ENCODE assay signal across 20 cellular contexts in genomic region chr3:180142041-180142440, GRCh38.
"Had no signal": no experiment of that assay in that cellular context is flagged by ENCODE, and none has a peak within 500 bp of the region (broad histone marks: within the 10 kb centered on the region; RNA-seq: fewer than 3 reads in every experiment).

No MANE protein-coding gene starts in this region.

- H3K27ac ChIP-seq: neutrophil, parathyroid adenoma, tibial artery, uterus, VCaP had no signal

- ATAC-seq: activated naive CD8-positive, alpha-beta T cell treated with anti-CD3 and anti-CD28 coated beads, Interleukin-2, amount 50 U/mL, for 24 hours; activated T-helper 17 cell treated with anti-CD3 and anti-CD28 coated beads, Interleukin-2, amount 50 U/mL, for 72 hours; left ventricle myocardium superior; naive thymus-derived CD8-positive, alpha-beta T cell; stimulated activated memory B cell treated with anti-CD40 and anti-IgM and Interleukin-4, amounts not matched to agents 10 μg/mL and 1 μg/mL and 100 μg/mL, for 72 hours had no signal

- H2AFZ ChIP-seq: parathyroid adenoma had no signal

- H3K9ac ChIP-seq: parathyroid adenoma had no signal

- H3K79me2 ChIP-seq: parathyroid adenoma had no signal

- H3K27me3 ChIP-seq: neutrophil, tibial artery, uterus had no signal

- H3K9me3 ChIP-seq: neutrophil, uterus had no signal

- H3K4me1 ChIP-seq: parathyroid adenoma, tibial artery, uterus had no signal

- H3K36me3 ChIP-seq: neutrophil, tibial artery, uterus had no signal

- DNase-seq: activated CD4-positive, alpha-beta T cell treated with anti-CD3 and anti-CD28 coated beads for 1 hour; activated CD4-positive, alpha-beta T cell treated with anti-CD3 and anti-CD28 coated beads, Interleukin-2, amount 50 U/mL, for 4 hours; activated naive CD4-positive, alpha-beta T cell treated with Interleukin-2 at 50 U/mL for 16 hours; activated naive CD8-positive, alpha-beta T cell treated with anti-CD3 and anti-CD28 coated beads, Interleukin-2, amount 50 U/mL, for 24 hours; aorta; effector memory CD4-positive, alpha-beta T cell; hypothalamus; kidney glomerular epithelial cell; left ventricle myocardium superior; mesenchymal stem cell; naive thymus-derived CD8-positive, alpha-beta T cell; stimulated activated CD4-positive, alpha-beta T cell treated with anti-CD3 and anti-CD28 coated beads, Interleukin-2, amount 100 ng/mL, for 48 hours; tibial artery; uterus had no signal

- H3K4me3 ChIP-seq: tibial artery, uterus had no signal

- FAIRE-seq: bronchial epithelial cell had no signal
